In the genomic region with DNA sequence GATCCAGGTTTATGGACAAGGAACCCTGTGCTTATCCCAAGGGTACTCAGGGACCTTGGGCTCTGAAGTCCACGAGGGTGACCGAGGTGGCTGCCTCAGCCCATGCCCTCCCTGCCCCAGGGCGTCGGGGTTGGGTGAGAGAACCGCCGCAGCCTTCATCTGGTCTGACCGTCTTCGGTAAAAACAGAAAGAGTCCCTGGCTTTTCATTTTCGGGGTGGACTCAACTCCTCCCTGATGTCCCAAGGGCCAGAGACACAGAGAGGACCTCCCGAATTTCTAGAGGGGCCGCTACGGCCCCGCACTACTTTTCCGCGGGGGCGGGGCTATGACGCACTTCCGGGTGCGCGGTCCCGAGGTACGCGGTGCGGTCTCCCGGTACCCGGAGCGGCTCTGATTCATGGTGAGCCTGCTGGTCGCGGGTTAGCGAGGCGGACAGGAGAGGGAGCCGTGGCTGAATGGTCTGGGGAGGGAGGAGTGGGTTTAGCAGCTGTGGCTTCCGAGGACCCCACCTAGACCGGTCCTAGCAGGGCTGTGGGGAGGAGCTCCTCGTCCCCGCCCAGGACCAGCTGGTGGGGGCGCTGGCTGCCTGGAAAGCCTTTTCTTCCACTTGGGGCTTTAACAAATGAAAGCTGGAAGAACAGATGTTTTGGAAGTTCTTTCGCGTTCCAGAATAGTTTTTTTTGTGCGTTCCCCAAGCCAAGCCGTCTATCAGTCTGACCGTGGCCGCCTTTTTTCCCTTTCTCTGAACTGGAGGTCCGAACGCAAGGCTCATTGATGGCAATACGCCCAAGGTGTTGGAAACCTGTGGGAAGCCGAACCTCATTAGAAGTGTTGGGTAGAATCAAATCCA, we compare ENCODE assay signal across 1 cellular context.
TF ChIP-seq lines count a peak whose summit lies in the region.

A gene (plus strand): TSS at position 334 of the 851 bp plus-strand sequence. CDS start 7,233 bp downstream, outside the sequence.

TF ChIP-seq in HepG2, 621 proteins besides CTCF, POLR2A, EP300 and RAD21 (continued from another document and continues in another):
- TF ChIP-seq, protein P1, sequence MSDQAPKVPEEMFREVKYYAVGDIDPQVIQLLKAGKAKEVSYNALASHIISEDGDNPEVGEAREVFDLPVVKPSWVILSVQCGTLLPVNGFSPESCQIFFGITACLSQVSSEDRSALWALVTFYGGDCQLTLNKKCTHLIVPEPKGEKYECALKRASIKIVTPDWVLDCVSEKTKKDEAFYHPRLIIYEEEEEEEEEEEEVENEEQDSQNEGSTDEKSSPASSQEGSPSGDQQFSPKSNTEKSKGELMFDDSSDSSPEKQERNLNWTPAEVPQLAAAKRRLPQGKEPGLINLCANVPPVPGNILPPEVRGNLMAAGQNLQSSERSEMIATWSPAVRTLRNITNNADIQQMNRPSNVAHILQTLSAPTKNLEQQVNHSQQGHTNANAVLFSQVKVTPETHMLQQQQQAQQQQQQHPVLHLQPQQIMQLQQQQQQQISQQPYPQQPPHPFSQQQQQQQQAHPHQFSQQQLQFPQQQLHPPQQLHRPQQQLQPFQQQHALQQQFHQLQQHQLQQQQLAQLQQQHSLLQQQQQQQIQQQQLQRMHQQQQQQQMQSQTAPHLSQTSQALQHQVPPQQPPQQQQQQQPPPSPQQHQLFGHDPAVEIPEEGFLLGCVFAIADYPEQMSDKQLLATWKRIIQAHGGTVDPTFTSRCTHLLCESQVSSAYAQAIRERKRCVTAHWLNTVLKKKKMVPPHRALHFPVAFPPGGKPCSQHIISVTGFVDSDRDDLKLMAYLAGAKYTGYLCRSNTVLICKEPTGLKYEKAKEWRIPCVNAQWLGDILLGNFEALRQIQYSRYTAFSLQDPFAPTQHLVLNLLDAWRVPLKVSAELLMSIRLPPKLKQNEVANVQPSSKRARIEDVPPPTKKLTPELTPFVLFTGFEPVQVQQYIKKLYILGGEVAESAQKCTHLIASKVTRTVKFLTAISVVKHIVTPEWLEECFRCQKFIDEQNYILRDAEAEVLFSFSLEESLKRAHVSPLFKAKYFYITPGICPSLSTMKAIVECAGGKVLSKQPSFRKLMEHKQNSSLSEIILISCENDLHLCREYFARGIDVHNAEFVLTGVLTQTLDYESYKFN (CRISPR knock-in tag; conservative IDR thresholded peaks at IDR 0.05), result peak; percentile 43; the same call in 1 of the 2 replicates
- TF ChIP-seq, protein P2, sequence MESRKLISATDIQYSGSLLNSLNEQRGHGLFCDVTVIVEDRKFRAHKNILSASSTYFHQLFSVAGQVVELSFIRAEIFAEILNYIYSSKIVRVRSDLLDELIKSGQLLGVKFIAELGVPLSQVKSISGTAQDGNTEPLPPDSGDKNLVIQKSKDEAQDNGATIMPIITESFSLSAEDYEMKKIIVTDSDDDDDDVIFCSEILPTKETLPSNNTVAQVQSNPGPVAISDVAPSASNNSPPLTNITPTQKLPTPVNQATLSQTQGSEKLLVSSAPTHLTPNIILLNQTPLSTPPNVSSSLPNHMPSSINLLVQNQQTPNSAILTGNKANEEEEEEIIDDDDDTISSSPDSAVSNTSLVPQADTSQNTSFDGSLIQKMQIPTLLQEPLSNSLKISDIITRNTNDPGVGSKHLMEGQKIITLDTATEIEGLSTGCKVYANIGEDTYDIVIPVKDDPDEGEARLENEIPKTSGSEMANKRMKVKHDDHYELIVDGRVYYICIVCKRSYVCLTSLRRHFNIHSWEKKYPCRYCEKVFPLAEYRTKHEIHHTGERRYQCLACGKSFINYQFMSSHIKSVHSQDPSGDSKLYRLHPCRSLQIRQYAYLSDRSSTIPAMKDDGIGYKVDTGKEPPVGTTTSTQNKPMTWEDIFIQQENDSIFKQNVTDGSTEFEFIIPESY (CRISPR knock-in tag; IDR thresholded peaks at IDR 0.05), result no peak
- TF ChIP-seq SOX6 (IDR thresholded peaks at IDR 0.05) (no peak), SOX6 (CRISPR knock-in tag; IDR thresholded peaks at IDR 0.05) (peak; percentile 40), ATF7-NPFF (CRISPR knock-in tag; IDR thresholded peaks at IDR 0.05; ENCODE audit: low read depth) (peak; percentile 48; the same call in 1 of the 2 replicates), ZNF883 (CRISPR knock-in tag; IDR thresholded peaks at IDR 0.05; ENCODE audit: not compliant biosample characterization) (no peak), HNRNPLL (IDR thresholded peaks at IDR 0.05; ENCODE audit: low read depth, low read length, poor library complexity, severe bottlenecking) (peak; percentile 52), ZFP37 (CRISPR knock-in tag; IDR thresholded peaks at IDR 0.05; ENCODE audit: borderline replicate concordance) (no peak), NR3C1 (CRISPR knock-in tag; IDR thresholded peaks at IDR 0.05) (no peak), BRD4 (CRISPR knock-in tag; IDR thresholded peaks at IDR 0.05) (0 out of 2 replicates have a peak, but pooled peaks have one; percentile 52), ZNF33A (CRISPR knock-in tag; IDR thresholded peaks at IDR 0.05; ENCODE audit: borderline replicate concordance) (peak; percentile 71; the same call in 1 of the 2 replicates), ADNP (CRISPR knock-in tag; IDR thresholded peaks at IDR 0.05) (no peak), JUNB (CRISPR knock-in tag; IDR thresholded peaks at IDR 0.05; ENCODE audit: borderline replicate concordance) (no peak), ERF (CRISPR knock-in tag; IDR thresholded peaks at IDR 0.05) (peak; percentile 75), ZNF841 (CRISPR knock-in tag; IDR thresholded peaks at IDR 0.05; ENCODE audit: borderline replicate concordance) (no peak), MXI1 (IDR thresholded peaks at IDR 0.05; ENCODE audit: borderline replicate concordance, low read depth, low read length) (peak; percentile 36; the same call in 1 of the 3 replicates), ZFX (CRISPR knock-in tag; IDR thresholded peaks at IDR 0.05; ENCODE audit: low read depth) (peak; percentile 22; the same call in 1 of the 2 replicates), ZNF670 (CRISPR knock-in tag; IDR thresholded peaks at IDR 0.05; ENCODE audit: borderline replicate concordance) (0 out of 2 replicates have a peak, but pooled peaks have one; percentile 49), NCOA1 (CRISPR knock-in tag; IDR thresholded peaks at IDR 0.05) (no peak), REL (CRISPR knock-in tag; conservative IDR thresholded peaks at IDR 0.05) (no peak), ZNF350 (CRISPR knock-in tag; IDR thresholded peaks at IDR 0.05; ENCODE audit: borderline replicate concordance, low read depth) (peak; percentile 70; the same call in 1 of the 2 replicates), CREM (IDR thresholded peaks at IDR 0.05) (peak; percentile 95), CREM (CRISPR knock-in tag; IDR thresholded peaks at IDR 0.05) (no peak), ZBTB20 (CRISPR knock-in tag; IDR thresholded peaks at IDR 0.05; ENCODE audit: borderline replicate concordance, low read depth) (0 out of 2 replicates have a peak, but pooled peaks have one; percentile 57), ZNF263 (CRISPR knock-in tag; IDR thresholded peaks at IDR 0.05) (peak; percentile 46; the same call in 1 of the 2 replicates), ZNF619 (CRISPR knock-in tag; IDR thresholded peaks at IDR 0.05) (no peak), ZNF510 (CRISPR knock-in tag; IDR thresholded peaks at IDR 0.05; ENCODE audit: low read depth) (0 out of 2 replicates have a peak, but pooled peaks have one; percentile 62), AHR (CRISPR knock-in tag; IDR thresholded peaks at IDR 0.05) (no peak), HOXD1 (CRISPR knock-in tag; IDR thresholded peaks at IDR 0.05) (peak; percentile 50; the same call in 1 of the 2 replicates), MTF2 (CRISPR knock-in tag; IDR thresholded peaks at IDR 0.05; ENCODE audit: borderline replicate concordance) (0 out of 2 replicates have a peak, but pooled peaks have one; percentile 33), ZNF501 (CRISPR knock-in tag; IDR thresholded peaks at IDR 0.05) (peak; percentile 66), RCOR2 (CRISPR knock-in tag; IDR thresholded peaks at IDR 0.05) (no peak), FOSL2 (CRISPR knock-in tag; IDR thresholded peaks at IDR 0.05) (peak; percentile 59)
- TF ChIP-seq, protein P3, sequence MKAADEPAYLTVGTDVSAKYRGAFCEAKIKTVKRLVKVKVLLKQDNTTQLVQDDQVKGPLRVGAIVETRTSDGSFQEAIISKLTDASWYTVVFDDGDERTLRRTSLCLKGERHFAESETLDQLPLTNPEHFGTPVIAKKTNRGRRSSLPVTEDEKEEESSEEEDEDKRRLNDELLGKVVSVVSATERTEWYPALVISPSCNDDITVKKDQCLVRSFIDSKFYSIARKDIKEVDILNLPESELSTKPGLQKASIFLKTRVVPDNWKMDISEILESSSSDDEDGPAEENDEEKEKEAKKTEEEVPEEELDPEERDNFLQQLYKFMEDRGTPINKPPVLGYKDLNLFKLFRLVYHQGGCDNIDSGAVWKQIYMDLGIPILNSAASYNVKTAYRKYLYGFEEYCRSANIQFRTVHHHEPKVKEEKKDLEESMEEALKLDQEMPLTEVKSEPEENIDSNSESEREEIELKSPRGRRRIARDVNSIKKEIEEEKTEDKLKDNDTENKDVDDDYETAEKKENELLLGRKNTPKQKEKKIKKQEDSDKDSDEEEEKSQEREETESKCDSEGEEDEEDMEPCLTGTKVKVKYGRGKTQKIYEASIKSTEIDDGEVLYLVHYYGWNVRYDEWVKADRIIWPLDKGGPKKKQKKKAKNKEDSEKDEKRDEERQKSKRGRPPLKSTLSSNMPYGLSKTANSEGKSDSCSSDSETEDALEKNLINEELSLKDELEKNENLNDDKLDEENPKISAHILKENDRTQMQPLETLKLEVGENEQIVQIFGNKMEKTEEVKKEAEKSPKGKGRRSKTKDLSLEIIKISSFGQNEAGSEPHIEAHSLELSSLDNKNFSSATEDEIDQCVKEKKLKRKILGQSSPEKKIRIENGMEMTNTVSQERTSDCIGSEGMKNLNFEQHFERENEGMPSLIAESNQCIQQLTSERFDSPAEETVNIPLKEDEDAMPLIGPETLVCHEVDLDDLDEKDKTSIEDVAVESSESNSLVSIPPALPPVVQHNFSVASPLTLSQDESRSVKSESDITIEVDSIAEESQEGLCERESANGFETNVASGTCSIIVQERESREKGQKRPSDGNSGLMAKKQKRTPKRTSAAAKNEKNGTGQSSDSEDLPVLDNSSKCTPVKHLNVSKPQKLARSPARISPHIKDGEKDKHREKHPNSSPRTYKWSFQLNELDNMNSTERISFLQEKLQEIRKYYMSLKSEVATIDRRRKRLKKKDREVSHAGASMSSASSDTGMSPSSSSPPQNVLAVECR (CRISPR knock-in tag; IDR thresholded peaks at IDR 0.05; ENCODE audit: borderline replicate concordance), result peak; percentile 85
- TF ChIP-seq, protein P4, sequence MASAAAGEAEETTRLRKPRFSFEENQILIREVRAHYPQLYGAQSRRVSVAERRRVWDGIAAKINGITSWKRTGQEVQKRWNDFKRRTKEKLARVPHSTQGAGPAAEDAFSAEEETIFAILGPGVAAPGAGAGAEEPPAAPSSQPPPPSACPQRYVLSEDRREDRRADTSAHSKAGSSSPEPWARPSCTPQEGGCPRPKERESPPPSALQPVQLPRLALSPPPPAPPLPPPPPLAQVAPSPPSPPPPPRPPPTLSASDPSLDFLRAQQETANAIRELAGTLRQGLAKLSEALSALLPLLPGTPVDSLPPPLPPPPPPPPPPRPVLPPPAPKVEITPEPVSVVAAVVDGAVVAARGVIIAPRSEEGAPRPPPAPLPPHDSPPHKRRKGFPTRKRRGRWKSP (CRISPR knock-in tag; IDR thresholded peaks at IDR 0.05), result 0 out of 2 replicates have a peak, but pooled peaks have one; percentile 17
- TF ChIP-seq, protein P5, sequence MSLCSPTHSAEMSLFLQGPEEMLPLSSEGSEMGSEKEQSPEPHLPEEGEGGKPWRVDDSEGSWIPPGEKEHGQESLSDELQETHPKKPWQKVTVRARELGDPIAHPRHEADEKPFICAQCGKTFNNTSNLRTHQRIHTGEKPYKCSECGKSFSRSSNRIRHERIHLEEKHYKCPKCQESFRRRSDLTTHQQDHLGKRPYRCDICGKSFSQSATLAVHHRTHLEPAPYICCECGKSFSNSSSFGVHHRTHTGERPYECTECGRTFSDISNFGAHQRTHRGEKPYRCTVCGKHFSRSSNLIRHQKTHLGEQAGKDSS (CRISPR knock-in tag; IDR thresholded peaks at IDR 0.05; ENCODE audit: borderline replicate concordance, low read depth), result peak; percentile 45; the same call in 1 of the 2 replicates
- TF ChIP-seq, protein P6, sequence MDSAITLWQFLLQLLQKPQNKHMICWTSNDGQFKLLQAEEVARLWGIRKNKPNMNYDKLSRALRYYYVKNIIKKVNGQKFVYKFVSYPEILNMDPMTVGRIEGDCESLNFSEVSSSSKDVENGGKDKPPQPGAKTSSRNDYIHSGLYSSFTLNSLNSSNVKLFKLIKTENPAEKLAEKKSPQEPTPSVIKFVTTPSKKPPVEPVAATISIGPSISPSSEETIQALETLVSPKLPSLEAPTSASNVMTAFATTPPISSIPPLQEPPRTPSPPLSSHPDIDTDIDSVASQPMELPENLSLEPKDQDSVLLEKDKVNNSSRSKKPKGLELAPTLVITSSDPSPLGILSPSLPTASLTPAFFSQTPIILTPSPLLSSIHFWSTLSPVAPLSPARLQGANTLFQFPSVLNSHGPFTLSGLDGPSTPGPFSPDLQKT (CRISPR knock-in tag; IDR thresholded peaks at IDR 0.05; ENCODE audit: borderline replicate concordance), result no peak
- TF ChIP-seq, protein P7, sequence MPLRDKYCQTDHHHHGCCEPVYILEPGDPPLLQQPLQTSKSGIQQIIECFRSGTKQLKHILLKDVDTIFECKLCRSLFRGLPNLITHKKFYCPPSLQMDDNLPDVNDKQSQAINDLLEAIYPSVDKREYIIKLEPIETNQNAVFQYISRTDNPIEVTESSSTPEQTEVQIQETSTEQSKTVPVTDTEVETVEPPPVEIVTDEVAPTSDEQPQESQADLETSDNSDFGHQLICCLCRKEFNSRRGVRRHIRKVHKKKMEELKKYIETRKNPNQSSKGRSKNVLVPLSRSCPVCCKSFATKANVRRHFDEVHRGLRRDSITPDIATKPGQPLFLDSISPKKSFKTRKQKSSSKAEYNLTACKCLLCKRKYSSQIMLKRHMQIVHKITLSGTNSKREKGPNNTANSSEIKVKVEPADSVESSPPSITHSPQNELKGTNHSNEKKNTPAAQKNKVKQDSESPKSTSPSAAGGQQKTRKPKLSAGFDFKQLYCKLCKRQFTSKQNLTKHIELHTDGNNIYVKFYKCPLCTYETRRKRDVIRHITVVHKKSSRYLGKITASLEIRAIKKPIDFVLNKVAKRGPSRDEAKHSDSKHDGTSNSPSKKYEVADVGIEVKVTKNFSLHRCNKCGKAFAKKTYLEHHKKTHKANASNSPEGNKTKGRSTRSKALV (CRISPR knock-in tag; IDR thresholded peaks at IDR 0.05), result peak; percentile 31; the same call in 1 of the 2 replicates
- TF ChIP-seq, protein P8, sequence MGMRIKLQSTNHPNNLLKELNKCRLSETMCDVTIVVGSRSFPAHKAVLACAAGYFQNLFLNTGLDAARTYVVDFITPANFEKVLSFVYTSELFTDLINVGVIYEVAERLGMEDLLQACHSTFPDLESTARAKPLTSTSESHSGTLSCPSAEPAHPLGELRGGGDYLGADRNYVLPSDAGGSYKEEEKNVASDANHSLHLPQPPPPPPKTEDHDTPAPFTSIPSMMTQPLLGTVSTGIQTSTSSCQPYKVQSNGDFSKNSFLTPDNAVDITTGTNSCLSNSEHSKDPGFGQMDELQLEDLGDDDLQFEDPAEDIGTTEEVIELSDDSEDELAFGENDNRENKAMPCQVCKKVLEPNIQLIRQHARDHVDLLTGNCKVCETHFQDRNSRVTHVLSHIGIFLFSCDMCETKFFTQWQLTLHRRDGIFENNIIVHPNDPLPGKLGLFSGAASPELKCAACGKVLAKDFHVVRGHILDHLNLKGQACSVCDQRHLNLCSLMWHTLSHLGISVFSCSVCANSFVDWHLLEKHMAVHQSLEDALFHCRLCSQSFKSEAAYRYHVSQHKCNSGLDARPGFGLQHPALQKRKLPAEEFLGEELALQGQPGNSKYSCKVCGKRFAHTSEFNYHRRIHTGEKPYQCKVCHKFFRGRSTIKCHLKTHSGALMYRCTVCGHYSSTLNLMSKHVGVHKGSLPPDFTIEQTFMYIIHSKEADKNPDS (CRISPR knock-in tag; IDR thresholded peaks at IDR 0.05), result no peak
